Comparison of ENCODE assay signal across 20 cellular contexts in genomic region chr16:78659216-78659615, GRCh38.
DNase-seq lines count a peak whose midpoint lies in the region; ATAC-seq and TF ChIP-seq lines count a peak whose summit lies in the region.
"Had no signal": no experiment of that assay in that cellular context is flagged by ENCODE, and none has a peak within 500 bp of the region (broad histone marks: within the 10 kb centered on the region; RNA-seq: fewer than 3 reads in every experiment).

No MANE protein-coding gene starts in this region.

- H3K79me1 ChIP-seq in trophoblast cell (ENCODE audit: low read length), result peaks cover 29% of the 10 kb centered on the region

- H3K23ac ChIP-seq in trophoblast cell (ENCODE audit: low read length), result no peak overlapping the region

- H2BK12ac ChIP-seq in trophoblast cell (ENCODE audit: low read length), result no peak overlapping the region

- no peak overlapping the region for H2AK5ac ChIP-seq in trophoblast cell (ENCODE audit: low read length)

- H2AFZ ChIP-seq in trophoblast cell (ENCODE audit: insufficient read depth, low read length, poor library complexity), result no peak overlapping the region
- H2AFZ ChIP-seq: PC-9 had no signal

- no peak overlapping the region for H3K4me2 ChIP-seq in trophoblast cell (ENCODE audit: low read length)
- H3K4me2 ChIP-seq: BLaER1 treated with 17β-estradiol and CSF1 and Interleukin-3, amounts not matched to agents 10 nM and 100 nM; PC-9 had no signal

- H3K18ac ChIP-seq in trophoblast cell (ENCODE audit: low read length), result no peak overlapping the region

- no peak overlapping the region for H3K14ac ChIP-seq in trophoblast cell (ENCODE audit: low read length)

- WGBS in heart left ventricle, 4 donors, result 33 to 56% (median 47%) methylated on average over 9 of the region's 9 CpGs
- no CpG with 5 or more reads among the region's 9 CpGs for whole genome bisulfite sequencing in trophoblast cell (ENCODE audit: extremely low coverage, insufficient coverage, insufficient read length)

- no peak for TF ChIP-seq POLR2A in heart left ventricle (IDR thresholded peaks at IDR 0.05)

- H3K9me3 ChIP-seq in heart left ventricle (no peaks in the 10 kb centered on the region), trophoblast cell (ENCODE audit: insufficient read depth, low read depth, low read length) (no peaks in the 10 kb centered on the region)
- H3K9me3 ChIP-seq: BLaER1 treated with 17β-estradiol and CSF1 and Interleukin-3, amounts not matched to agents 10 nM and 100 nM; MG63 had no signal

- H4K12ac ChIP-seq in trophoblast cell (ENCODE audit: low read depth, low read length), result no peak overlapping the region

- no peak overlapping the region for H4K91ac ChIP-seq in trophoblast cell (ENCODE audit: low read depth, low read length)

- H3K36me3 ChIP-seq in heart left ventricle, result no peaks in the 10 kb centered on the region
- H3K36me3 ChIP-seq in trophoblast cell (ENCODE audit: control insufficient read depth in 1 of 2, insufficient read depth in 2 of 2, low read length in 2 of 2), result no peaks in the 10 kb centered on the region
- H3K36me3 ChIP-seq: BLaER1 treated with 17β-estradiol and CSF1 and Interleukin-3, amounts not matched to agents 10 nM and 100 nM; MG63 had no signal

- peaks cover 0 to 4% (median 0%) of the 10 kb centered on the region in 3 donors for H3K4me1 Mint-ChIP-seq in IgD-negative memory B cell

- H2BK120ac ChIP-seq in trophoblast cell (ENCODE audit: insufficient read depth, low read length, poor library complexity), result no peak overlapping the region

- no peak overlapping the region for H3K4ac ChIP-seq in trophoblast cell (ENCODE audit: low read depth, low read length)

- H3K79me2 ChIP-seq in trophoblast cell (ENCODE audit: control insufficient read depth, insufficient read depth, low read length, poor library complexity), result peaks cover 1% of the 10 kb centered on the region

- no peak overlapping the region for H4K8ac ChIP-seq in trophoblast cell (ENCODE audit: low read depth, low read length)

- H3K4me1 ChIP-seq in heart left ventricle (peaks cover 0 to 30% (median 3%) of the 10 kb centered on the region in 12 donors), trophoblast cell (ENCODE audit: control insufficient read depth in 1 of 2, insufficient read depth in 2 of 2, low read length in 2 of 2) (peaks cover 11 to 18% of the 10 kb centered on the region in 2 experiments)
- H3K4me1 ChIP-seq: BLaER1 treated with 17β-estradiol and CSF1 and Interleukin-3, amounts not matched to agents 10 nM and 100 nM had no signal

- H3K4me3 ChIP-seq in heart left ventricle (no peak overlapping the region), trophoblast cell (ENCODE audit: low read depth, low read length) (no peak overlapping the region)
- H3K4me3 ChIP-seq: BLaER1 treated with 17β-estradiol and CSF1 and Interleukin-3, amounts not matched to agents 10 nM and 100 nM; MG63; PC-9 had no signal

- peaks cover 0 to 6% (median 0%) of the 10 kb centered on the region in 3 donors for H3K9me3 Mint-ChIP-seq in IgD-negative memory B cell
- H3K9me3 Mint-ChIP-seq: CD8-positive, alpha-beta T cell had no signal

- no peak for TF ChIP-seq CTCF in heart left ventricle (IDR thresholded peaks at IDR 0.05)

- no peaks in the 10 kb centered on the region for H3K27me3 Mint-ChIP-seq in IgD-negative memory B cell

- ATAC-seq in heart left ventricle, result peak in 3 of 4 donors; percentile 47 to 72 (median 61)
- ATAC-seq in GM21717 (IDR thresholded peaks at IDR 0.05; ENCODE audit: unreplicated experiment), result no peak
- ATAC-seq in left lobe of liver, result no peak
- ATAC-seq: CD8-positive, alpha-beta T cell had no signal

- H3K27ac Mint-ChIP-seq in IgD-negative memory B cell, result peak overlapping the region in 2 of 3 donors; percentile 60 to 63
- H3K27ac Mint-ChIP-seq: CD8-positive, alpha-beta T cell had no signal

- peaks cover 5% of the 10 kb centered on the region for H3K36me3 Mint-ChIP-seq in IgD-negative memory B cell
- H3K36me3 Mint-ChIP-seq: CD8-positive, alpha-beta T cell had no signal

- no peak overlapping the region for H3K4me3 Mint-ChIP-seq in IgD-negative memory B cell
- H3K4me3 Mint-ChIP-seq: CD8-positive, alpha-beta T cell had no signal

- H2BK5ac ChIP-seq in trophoblast cell (ENCODE audit: low read depth, low read length, poor library complexity), result no peak overlapping the region

- intact Hi-C loops in heart left ventricle (cut with DNase I) (no loop called here), cardiac septum (cut with DNase I) (no loop called here)

- peak in 4 of 5 donors; percentile 24 to 51 (median 33) for DNase-seq in heart left ventricle
- DNase-seq in cardiac septum (ENCODE audit: low spot score), result no peak
- peak; percentile 69 for DNase-seq in SK-N-DZ (ENCODE audit: low spot score)
- peak in 1 of 2 donors; percentile 46 for DNase-seq in trophoblast cell
- no peak for DNase-seq in left lobe of liver (ENCODE audit: low spot score)
- DNase-seq: CD8-positive, alpha-beta T cell; EL; GOT3; IMR-90; Kasumi-1; MG63; NCI-H1048; NCI-H1694; NCI-H510A treated with DMSO at 0.1 percent for 48 hours; PC-9 had no signal

- H3K27me3 ChIP-seq in heart left ventricle, result no peaks in the 10 kb centered on the region
- H3K27me3 ChIP-seq in trophoblast cell (ENCODE audit: insufficient read depth, low read length), result no peaks in the 10 kb centered on the region
- H3K27me3 ChIP-seq: BLaER1 treated with 17β-estradiol and CSF1 and Interleukin-3, amounts not matched to agents 10 nM and 100 nM; MG63 had no signal

- H3K9ac ChIP-seq in trophoblast cell (ENCODE audit: low read length), result no peak overlapping the region
- H3K9ac ChIP-seq: BLaER1 treated with 17β-estradiol and CSF1 and Interleukin-3, amounts not matched to agents 10 nM and 100 nM had no signal

- peak overlapping the region in 1 of 12 donors; percentile 27 for H3K27ac ChIP-seq in heart left ventricle
- H3K27ac ChIP-seq in trophoblast cell (ENCODE audit: low read depth, low read length), result peak overlapping the region; percentile 55
- H3K27ac ChIP-seq: BLaER1 treated with 17β-estradiol and CSF1 and Interleukin-3, amounts not matched to agents 10 nM and 100 nM; HL-60; PC-9; RWPE1 had no signal

Comparison
In these comparisons a context has a peak if more than half of its experiments do, and no peak if none do; other contexts are left out.
1. DNase-seq: peak in heart left ventricle (4 of 5) and SK-N-DZ (single experiment); none in cardiac septum (single experiment) and left lobe of liver (single experiment).
2. ATAC-seq: peak in heart left ventricle (3 of 4); none in GM21717 (single experiment) and left lobe of liver (single experiment).